In genomic region chr9:81690251-81690851, GRCh38 we compare ENCODE assay signal across 8 cellular contexts. TPM values are rescaled to one million over a fixed set of nuclear protein-coding genes. Genes with fewer than 3 reads are reported as not detected.
DNase-seq lines count a peak whose midpoint lies in the region; ATAC-seq and TF ChIP-seq lines count a peak whose summit lies in the region.

No MANE protein-coding gene starts in this region.

- no peaks in the 10 kb centered on the region for H3K36me3 ChIP-seq in CD4-positive, alpha-beta memory T cell (ENCODE audit: insufficient read depth, low read length)
- H3K36me3 ChIP-seq in body of pancreas (replicated peaks in 1 of 2; ENCODE audit: insufficient read depth in 1 of 2, low read depth in 2 of 2) (no peaks in the 10 kb centered on the region), stomach (peaks cover 0 to 5% (median 0%) of the 10 kb centered on the region in 4 donors)

- H3K27ac Mint-ChIP-seq in CD4-positive, alpha-beta memory T cell = peak overlapping the region in 5 of 7 donors; percentile 77 to 95 (median 90)

- H3K27me3 Mint-ChIP-seq in CD4-positive, alpha-beta memory T cell = peaks cover 8 to 16% of the 10 kb centered on the region in 2 donors

- 3 to 6% methylated on average over 21 to 23 of the region's 23 CpGs for WGBS in body of pancreas, 2 donors
- WGBS in stomach, 5 donors = 4 to 15% (median 9%) methylated on average over 23 of the region's 23 CpGs

- peaks cover 5 to 17% (median 13%) of the 10 kb centered on the region in 4 donors for H3K4me1 Mint-ChIP-seq in CD4-positive, alpha-beta memory T cell

- H3K4me3 ChIP-seq in CD4-positive, alpha-beta memory T cell (ENCODE audit: low read length in 2 of 2) = peak overlapping the region in 1 of 2 donors; percentile 38
- H3K4me3 ChIP-seq in LNCaP clone FGC (ENCODE audit: low read depth, low read length) (peak overlapping the region; percentile 48), body of pancreas (peak overlapping the region in 1 of 2 donors; percentile 36), stomach (peak overlapping the region; percentile 77 to 94 (median 92))

- no peak for TF ChIP-seq POLR2A in body of pancreas (IDR thresholded peaks at IDR 0.05)
- no peak for TF ChIP-seq POLR2A in stomach (IDR thresholded peaks at IDR 0.05)

- CTCF ChIA-PET in CD4-positive, alpha-beta memory T cell (lab: Charles Lee; ENCODE audit: partially characterized antibody) = no interaction called here

- peak overlapping the region; percentile 85 to 93 (median 92) for H3K4me3 Mint-ChIP-seq in CD4-positive, alpha-beta memory T cell

- no peaks in the 10 kb centered on the region for H3K27me3 ChIP-seq in CD4-positive, alpha-beta memory T cell (ENCODE audit: insufficient read depth, low read length)
- H3K27me3 ChIP-seq in body of pancreas (no peaks in the 10 kb centered on the region), stomach (peaks cover 0 to 9% (median 0%) of the 10 kb centered on the region in 3 donors)

- peaks cover 0 to 4% (median under 1%) of the 10 kb centered on the region in 8 donors for H3K9me3 Mint-ChIP-seq in CD4-positive, alpha-beta memory T cell

- TF ChIP-seq EP300 in stomach (IDR thresholded peaks at IDR 0.05) = no peak

- H3K27ac ChIP-seq in CD4-positive, alpha-beta memory T cell (ENCODE audit: low read depth, low read length) = no peak overlapping the region
- peak overlapping the region; percentile 0 to 92 (median 74) for H3K27ac ChIP-seq in body of pancreas
- peak overlapping the region; percentile 43 to 97 (median 95) for H3K27ac ChIP-seq in stomach

- H3K4me1 ChIP-seq in CD4-positive, alpha-beta memory T cell (ENCODE audit: insufficient read depth, low read length) = peaks cover 4% of the 10 kb centered on the region
- H3K4me1 ChIP-seq in body of pancreas = peaks cover 25% of the 10 kb centered on the region
- peaks cover 17 to 53% (median 38%) of the 10 kb centered on the region in 4 donors for H3K4me1 ChIP-seq in stomach

- peaks cover 0 to 2% of the 10 kb centered on the region in 2 donors for H3K36me3 Mint-ChIP-seq in CD4-positive, alpha-beta memory T cell

- POLR2A ChIA-PET in CD4-positive, alpha-beta memory T cell (lab: Charles Lee; ENCODE audit: partially characterized antibody) = no interaction called here

- no peak for TF ChIP-seq CTCF in LNCaP clone FGC (IDR thresholded peaks at IDR 0.05; ENCODE audit: control insufficient read depth, extremely low read depth, insufficient read depth)
- TF ChIP-seq CTCF in body of pancreas (IDR thresholded peaks at IDR 0.05) = no peak
- TF ChIP-seq CTCF in stomach (IDR thresholded peaks at IDR 0.05) = no peak

- intact Hi-C loops in CD4-positive, alpha-beta memory T cell (cut with micrococcal nuclease) = no loop called here
- intact Hi-C loops in body of pancreas (cut with DNase I) = no loop called here
- intact Hi-C loops in stomach (cut with DNase I; ENCODE audit: low total_unique reads) = no loop called here

- no peak for ATAC-seq in body of pancreas
- no peak for ATAC-seq in HG03520 (IDR thresholded peaks at IDR 0.05; ENCODE audit: unreplicated experiment)
- no peak for ATAC-seq in HG03196 (IDR thresholded peaks at IDR 0.05; ENCODE audit: unreplicated experiment)

- no peaks in the 10 kb centered on the region for H3K9me3 ChIP-seq in CD4-positive, alpha-beta memory T cell (ENCODE audit: control insufficient read depth in 1 of 2, low read length in 2 of 2)
- H3K9me3 ChIP-seq in body of pancreas (no peaks in the 10 kb centered on the region), stomach (no peaks in the 10 kb centered on the region)

- peak in 1 of 5 donors; percentile 11 for DNase-seq in CD4-positive, alpha-beta memory T cell
- peak; percentile 64 for DNase-seq in LNCaP clone FGC (ENCODE audit: low read depth)
- DNase-seq in body of pancreas = peak; percentile 65 to 82 (median 70)
- DNase-seq in kidney tubule cell (ENCODE audit: low spot score) = peak; percentile 67
- peak; percentile 70 for DNase-seq in stomach
- DNase-seq in hepatic stellate cell (ENCODE audit: low spot score) = no peak

RNA-seq across cellular contexts. Expression of gene TLE1, which starts 1.0 kb away (rescaled TPM):
- under 1 TPM; 0.49 to 0.89 TPM for total RNA-seq in CD4-positive, alpha-beta memory T cell
- polyA plus RNA-seq in CD4-positive, alpha-beta memory T cell = 1 to 10 TPM; 2.3 to 3.8 TPM
- total RNA-seq in body of pancreas = 10 to 100 TPM; 49.5 to 58.3 TPM
- 100 to 1,000 TPM in 2 of 5 donors, 10 to 100 TPM in 3; 57.2 to 136 (median 85.2) TPM for total RNA-seq in stomach
- 10 to 100 TPM; 23.7 to 33.0 (median 26.3) TPM for polyA plus RNA-seq in stomach

Comparison
In these comparisons a context has a peak if more than half of its experiments do, and no peak if none do; other contexts are left out.
1. RNA of gene TLE1, which starts 1.0 kb away (total RNA-seq): 57.2 to 136 TPM in stomach and 49.5 to 58.3 TPM in body of pancreas; 0.49 to 0.89 TPM in CD4-positive, alpha-beta memory T cell; every median in the first group is over 10 times any median in the second.